Comparison of ENCODE assay signal across 8 cellular contexts in the genomic region with DNA sequence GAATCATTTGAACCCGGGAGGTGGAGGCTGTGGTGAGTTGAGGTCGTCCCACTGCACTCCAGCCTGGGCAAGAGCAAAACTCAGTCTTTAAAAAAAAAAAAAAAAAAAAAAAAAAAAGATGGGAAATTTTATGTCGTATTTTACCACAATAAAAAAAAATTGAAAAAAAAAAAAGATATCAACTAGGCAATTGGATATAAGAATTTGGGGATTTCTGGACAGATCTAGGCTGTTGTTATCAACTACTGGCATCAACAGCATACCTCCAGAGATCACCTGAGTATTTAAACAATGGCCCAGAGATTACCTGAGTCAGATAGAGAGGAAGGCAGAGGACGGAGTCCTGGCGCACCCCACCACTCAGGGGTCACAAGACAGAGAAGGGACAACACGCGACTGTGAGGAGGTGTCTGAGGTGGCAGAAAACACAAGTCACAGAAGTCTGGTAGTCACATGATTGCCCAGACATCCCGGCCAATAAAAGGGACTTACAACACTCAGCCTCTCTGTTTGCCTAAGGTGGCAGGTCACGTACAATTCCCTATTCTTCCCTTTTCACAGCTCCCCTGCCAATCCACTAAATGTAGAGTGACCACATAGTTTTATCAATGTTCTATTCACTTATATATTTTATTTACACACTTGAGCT. TPM values are rescaled to one million over a fixed set of nuclear protein-coding genes. Genes with fewer than 3 reads are reported as not detected.
DNase-seq lines count a peak whose midpoint lies in the region; ATAC-seq and TF ChIP-seq lines count a peak whose summit lies in the region.

No MANE protein-coding gene starts in this region.

- no peak for ATAC-seq in HG02938 (IDR thresholded peaks at IDR 0.05; ENCODE audit: unreplicated experiment)

- no peaks in the 10 kb centered on the region for H3K9me3 ChIP-seq in skeletal muscle satellite cell (replicated peaks; ENCODE audit: low read length)

- H3K36me3 ChIP-seq in skeletal muscle satellite cell (ENCODE audit: insufficient read depth, low read length): peaks cover 18% of the 10 kb centered on the region

- in situ Hi-C loops in SK-MEL-5 (cut with HindIII; ENCODE audit: low pct_unique_long_range_greater_than_20kb, low sequenced_read_pairs): no loop called here

- peaks cover 11% of the 10 kb centered on the region for H3K4me1 ChIP-seq in skeletal muscle satellite cell (ENCODE audit: control insufficient read depth, insufficient read depth, low read length)

- no peaks in the 10 kb centered on the region for H3K27me3 ChIP-seq in skeletal muscle satellite cell (ENCODE audit: control insufficient read depth, insufficient read depth, low read length)

- peak overlapping the region; percentile 94 for H3K4me2 ChIP-seq in skeletal muscle satellite cell (ENCODE audit: low read length)

- H3K4me3 ChIP-seq in foreskin fibroblast (ENCODE audit: low read depth in 1 of 2, low read length in 2 of 2) (peak overlapping the region; percentile 88 to 96), skeletal muscle satellite cell (ENCODE audit: low read length) (peak overlapping the region; percentile 88)

- H3K9ac ChIP-seq in skeletal muscle satellite cell (ENCODE audit: low read depth, low read length): peak overlapping the region; percentile 91

- peak; percentile 39 for DNase-seq in SIG-M5 treated with dmso at 0.1 percent for 504 hours (lab: John Stamatoyannopoulos, UW; ENCODE audit: unreplicated experiment)
- DNase-seq in SIG-M5 (lab: John Stamatoyannopoulos, UW): no peak
- peak; percentile 43 for DNase-seq in SK-MEL-5 (ENCODE audit: low read depth, low spot score)
- no peak for DNase-seq in foreskin fibroblast
- DNase-seq in glomerular visceral epithelial cell (ENCODE audit: extremely low spot score): no peak
- DNase-seq in NCI-H345 (lab: John Stamatoyannopoulos, UW): no peak

- no peak for TF ChIP-seq CTCF in foreskin fibroblast (IDR thresholded peaks at IDR 0.05; ENCODE audit: low read depth, low read length)

RNA-seq across cellular contexts. Expression of a gene that starts 1.8 kb away (rescaled TPM):
- 45.4 and 60.6 TPM in 2 replicates for total RNA-seq in SK-MEL-5 (2014; rRNA removed; shearing (Covaris generic))
- 44.7 and 51.4 TPM in 2 replicates for polyA plus RNA-seq in SK-MEL-5 (2015; cell fraction: cytosol; rRNA removed)
- polyA plus RNA-seq in SK-MEL-5 (2015; cell fraction: nucleus; rRNA removed): 7.6 and 25.0 TPM in 2 replicates
- 26.4 and 27.6 TPM in 2 replicates for total RNA-seq in skeletal muscle satellite cell (2012; rRNA removed)

RNA-seq across cellular contexts. Expression of a gene that starts 2.0 kb away (rescaled TPM):
- total RNA-seq in SK-MEL-5 (2014; rRNA removed; shearing (Covaris generic)): 2.3 and 3.3 TPM in 2 replicates
- 3.7 and 4.2 TPM in 2 replicates for polyA plus RNA-seq in SK-MEL-5 (2015; cell fraction: cytosol; rRNA removed)
- 3.0 and 3.2 TPM in 2 replicates for polyA plus RNA-seq in SK-MEL-5 (2015; cell fraction: nucleus; rRNA removed)
- 1.7 and 2.3 TPM in 2 replicates for total RNA-seq in skeletal muscle satellite cell (2012; rRNA removed)

Comparison
In these comparisons a context has a peak if more than half of its experiments do, and no peak if none do; other contexts are left out.
1. DNase-seq: peak in SIG-M5 treated with dmso at 0.1 percent for 504 hours (single experiment) and SK-MEL-5 (single experiment); none in SIG-M5 (single experiment), foreskin fibroblast (0 of 2), glomerular visceral epithelial cell (single experiment) and NCI-H345 (single experiment).